21 cellular contexts compared by ENCODE assay signal in genomic region chr3:30811174-30811795, GRCh38.
DNase-seq lines count a peak whose midpoint lies in the region; ATAC-seq and TF ChIP-seq lines count a peak whose summit lies in the region.
"Had no signal": no experiment of that assay in that cellular context is flagged by ENCODE, and none has a peak within 500 bp of the region (broad histone marks: within the 10 kb centered on the region; RNA-seq: fewer than 3 reads in every experiment).

No MANE protein-coding gene starts in this region.

- H3K4me1 Mint-ChIP-seq in nephron (peaks cover 38% of the 10 kb centered on the region), T-helper 17 cell (no peaks in the 10 kb centered on the region)
- no peaks in the 10 kb centered on the region for H3K4me1 Mint-ChIP-seq in CD8-positive, alpha-beta T cell (ENCODE audit: low read depth)
- H3K4me1 Mint-ChIP-seq: activated CD4-positive, alpha-beta memory T cell treated with anti-CD3 and anti-CD28 coated beads, Interleukin-2, amount 10 ng/mL, durations not matched to agents 7 days and 5 days; CD8-positive, alpha-beta memory T cell had no signal

- H3K27me3 ChIP-seq in esophagus muscularis mucosa (no peaks in the 10 kb centered on the region), left ventricle myocardium inferior (ENCODE audit: low read depth) (no peaks in the 10 kb centered on the region), uterus (no peaks in the 10 kb centered on the region), right lobe of liver (no peaks in the 10 kb centered on the region)
- H3K27me3 ChIP-seq in CD8-positive, alpha-beta T cell (ENCODE audit: insufficient read depth, low read length), result no peaks in the 10 kb centered on the region

- no peaks in the 10 kb centered on the region for H3K9me3 Mint-ChIP-seq in nephron
- no peaks in the 10 kb centered on the region for H3K9me3 Mint-ChIP-seq in CD8-positive, alpha-beta T cell
- H3K9me3 Mint-ChIP-seq: activated CD4-positive, alpha-beta memory T cell treated with anti-CD3 and anti-CD28 coated beads, Interleukin-2, amount 10 ng/mL, durations not matched to agents 7 days and 5 days; CD8-positive, alpha-beta memory T cell had no signal

- TF ChIP-seq EP300 in esophagus muscularis mucosa (IDR thresholded peaks at IDR 0.05), result no peak

- H3K27ac Mint-ChIP-seq in nephron (peak overlapping the region in 2 of 3 experiments; percentile 35 to 62), T-helper 17 cell (no peak overlapping the region)
- no peak overlapping the region for H3K27ac Mint-ChIP-seq in CD8-positive, alpha-beta T cell
- H3K27ac Mint-ChIP-seq: activated CD4-positive, alpha-beta memory T cell treated with anti-CD3 and anti-CD28 coated beads, Interleukin-2, amount 10 ng/mL, durations not matched to agents 7 days and 5 days; CD8-positive, alpha-beta memory T cell had no signal

- H3K27ac ChIP-seq in esophagus muscularis mucosa (replicated peaks in 1 of 4) (peak overlapping the region; percentile 42 to 63 (median 61)), left ventricle myocardium inferior (replicated peaks) (peak overlapping the region; percentile 73), uterus (peak overlapping the region; percentile 18 to 61), right lobe of liver (peak overlapping the region in 1 of 3 donors; percentile 13)
- H3K27ac ChIP-seq in CD8-positive, alpha-beta T cell (ENCODE audit: low read depth, low read length), result no peak overlapping the region
- H3K27ac ChIP-seq: KMS-11, RWPE1 had no signal

- H3K4me3 ChIP-seq in esophagus muscularis mucosa, result peak overlapping the region in 3 of 4 donors; percentile 19 to 37 (median 28)
- peak overlapping the region; percentile 38 for H3K4me3 ChIP-seq in left ventricle myocardium inferior
- H3K4me3 ChIP-seq in uterus, result peak overlapping the region in 1 of 2 donors; percentile 7
- no peak overlapping the region for H3K4me3 ChIP-seq in CD8-positive, alpha-beta T cell (ENCODE audit: low read depth, low read length)
- H3K4me3 ChIP-seq in right lobe of liver, result peak overlapping the region in 1 of 3 donors; percentile 4

- H3K36me3 Mint-ChIP-seq in nephron (ENCODE audit: low read depth) (no peaks in the 10 kb centered on the region), T-helper 17 cell (ENCODE audit: low read depth) (no peaks in the 10 kb centered on the region)
- H3K36me3 Mint-ChIP-seq in CD8-positive, alpha-beta T cell, result no peaks in the 10 kb centered on the region

- ATAC-seq in T-helper 17 cell (no peak), right lobe of liver (no peak), GM18858 (IDR thresholded peaks at IDR 0.05; ENCODE audit: unreplicated experiment) (no peak)
- ATAC-seq in CD8-positive, alpha-beta T cell, result no peak
- ATAC-seq: activated CD4-positive, CD25-positive, alpha-beta regulatory T cell treated with anti-CD3 and anti-CD28 coated beads, Interleukin-2, amount 50 U/mL, for 24 hours had no signal

- no peak for DNase-seq in esophagus muscularis mucosa (ENCODE audit: extremely low spot score)
- no peak for DNase-seq in left ventricle myocardium inferior
- DNase-seq in uterus, result no peak
- no peak for DNase-seq in T-helper 17 cell
- no peak for DNase-seq in CD8-positive, alpha-beta T cell
- no peak for DNase-seq in right lobe of liver
- DNase-seq: activated CD4-positive, alpha-beta memory T cell treated with anti-CD3 and anti-CD28 coated beads, Interleukin-2, amount 10 ng/mL, durations not matched to agents 7 days and 5 days; activated gamma-delta T cell treated with Interleukin-2 at 50 U/mL for 16 hours; CD8-positive, alpha-beta memory T cell; DMS53; GF-D8; kidney glomerular epithelial cell; MV-4-11; NCI-H187; NCI-H748 treated with DMSO at 0.1 percent for 48 hours; stimulated activated CD4-positive, alpha-beta T cell treated with anti-CD3 and anti-CD28 coated beads, Interleukin-4, amount 100 ng/mL, for 1 hour had no signal

- H3K27me3 Mint-ChIP-seq in nephron (ENCODE audit: low read depth), result no peaks in the 10 kb centered on the region
- peaks cover 24% of the 10 kb centered on the region for H3K27me3 Mint-ChIP-seq in T-helper 17 cell
- H3K27me3 Mint-ChIP-seq in CD8-positive, alpha-beta T cell (ENCODE audit: low read depth), result peaks cover 3% of the 10 kb centered on the region

- CTCF ChIA-PET in CD8-positive, alpha-beta T cell (lab: Charles Lee), result interaction anchor here (1.0 kb wide), 1 partner anchor 1895 kb away, joined by 3 read pairs; no protein-coding TSS in a partner anchor

- H3K9me3 ChIP-seq in esophagus muscularis mucosa, result no peaks in the 10 kb centered on the region
- no peaks in the 10 kb centered on the region for H3K9me3 ChIP-seq in left ventricle myocardium inferior (replicated peaks)
- no peaks in the 10 kb centered on the region for H3K9me3 ChIP-seq in uterus
- no peaks in the 10 kb centered on the region for H3K9me3 ChIP-seq in T-helper 17 cell (ENCODE audit: control insufficient read depth, low read length, poor library complexity, severe bottlenecking)
- H3K9me3 ChIP-seq in CD8-positive, alpha-beta T cell (ENCODE audit: low read length), result no peaks in the 10 kb centered on the region
- no peaks in the 10 kb centered on the region for H3K9me3 ChIP-seq in right lobe of liver

- POLR2A ChIA-PET in CD8-positive, alpha-beta T cell (lab: Charles Lee), result interaction anchor here (1.0 kb wide), 1 partner anchor 9 kb away, joined by 3 read pairs; no protein-coding TSS in a partner anchor

- TF ChIP-seq CTCF in esophagus muscularis mucosa (IDR thresholded peaks at IDR 0.05) (peak in 1 of 3 experiments; percentile 23), left ventricle myocardium inferior (IDR thresholded peaks at IDR 0.05; ENCODE audit: borderline replicate concordance) (peak; percentile 14), nephron (IDR thresholded peaks at IDR 0.05; ENCODE audit: unreplicated experiment in 3 of 3) (no peak), uterus (IDR thresholded peaks at IDR 0.05) (no peak), right lobe of liver (IDR thresholded peaks at IDR 0.05) (no peak)
- TF ChIP-seq CTCF in CD8-positive, alpha-beta T cell (IDR thresholded peaks at IDR 0.05), result no peak

- H3K36me3 ChIP-seq in esophagus muscularis mucosa (no peaks in the 10 kb centered on the region), left ventricle myocardium inferior (no peaks in the 10 kb centered on the region), uterus (no peaks in the 10 kb centered on the region), right lobe of liver (no peaks in the 10 kb centered on the region)
- no peaks in the 10 kb centered on the region for H3K36me3 ChIP-seq in CD8-positive, alpha-beta T cell (ENCODE audit: insufficient read depth, low read length)

- peaks cover 8 to 60% (median 47%) of the 10 kb centered on the region in 4 donors for H3K4me1 ChIP-seq in esophagus muscularis mucosa
- peaks cover 20% of the 10 kb centered on the region for H3K4me1 ChIP-seq in left ventricle myocardium inferior
- H3K4me1 ChIP-seq in uterus, result no peaks in the 10 kb centered on the region
- H3K4me1 ChIP-seq in CD8-positive, alpha-beta T cell (ENCODE audit: insufficient read depth, low read length), result no peaks in the 10 kb centered on the region
- H3K4me1 ChIP-seq in right lobe of liver, result no peaks in the 10 kb centered on the region

- 21% methylated on average over 4 of the region's 4 CpGs for WGBS in esophagus muscularis mucosa
- WGBS in right lobe of liver (ENCODE audit: insufficient coverage, low coverage, low lambda C conversion rate, missing lambda C conversion rate), result 42% methylated on average over 4 of the region's 4 CpGs

- no peak for TF ChIP-seq POLR2A in esophagus muscularis mucosa (IDR thresholded peaks at IDR 0.05; ENCODE audit: low read depth)
- TF ChIP-seq POLR2A in uterus (IDR thresholded peaks at IDR 0.05), result no peak
- no peak for TF ChIP-seq POLR2A in right lobe of liver (IDR thresholded peaks at IDR 0.05)

- H3K4me3 Mint-ChIP-seq in nephron, result peak overlapping the region in 1 of 3 experiments; percentile 33
- H3K4me3 Mint-ChIP-seq in T-helper 17 cell, result no peak overlapping the region
- no peak overlapping the region for H3K4me3 Mint-ChIP-seq in CD8-positive, alpha-beta T cell
- H3K4me3 Mint-ChIP-seq: activated CD4-positive, alpha-beta memory T cell treated with anti-CD3 and anti-CD28 coated beads, Interleukin-2, amount 10 ng/mL, durations not matched to agents 7 days and 5 days; CD8-positive, alpha-beta memory T cell had no signal

- intact Hi-C loops in esophagus muscularis mucosa (cut with DNase I) (no loop called here), left ventricle myocardium inferior (cut with micrococcal nuclease) (no loop called here), uterus (cut with DNase I; ENCODE audit: low total_unique reads) (no loop called here), right lobe of liver (cut with DNase I) (no loop called here)
- intact Hi-C loops in CD8-positive, alpha-beta T cell (cut with DNase I, micrococcal nuclease), result no loop called here

Comparison
In these comparisons a context has a peak if more than half of its experiments do, and no peak if none do; other contexts are left out.
1. H3K27ac Mint-ChIP-seq: peak in nephron (2 of 3); none in T-helper 17 cell (single experiment) and CD8-positive, alpha-beta T cell (single experiment).